In genomic region chr19:2112516-2113320, GRCh38 we compare ENCODE assay signal across 1 cellular context.
TF ChIP-seq lines count a peak whose summit lies in the region.

No MANE protein-coding gene starts in this region.

TF ChIP-seq in HepG2, 621 proteins besides CTCF, POLR2A, EP300 and RAD21:
- TF ChIP-seq AGO2 (optimal IDR thresholded peaks at IDR 0.05; ENCODE audit: low read depth, low read length) (peak; percentile 56), ZNF224 (CRISPR knock-in tag; IDR thresholded peaks at IDR 0.05) (no peak)
